In genomic region chr11:93603225-93603624, GRCh38 we compare ENCODE assay signal across 18 cellular contexts.
"Had no signal": no experiment of that assay in that cellular context is flagged by ENCODE, and none has a peak within 500 bp of the region (broad histone marks: within the 10 kb centered on the region; RNA-seq: fewer than 3 reads in every experiment).

No MANE protein-coding gene starts in this region.

- H3K9me3 Mint-ChIP-seq: neural crest cell had no signal

- H3K27ac Mint-ChIP-seq: naive thymus-derived CD4-positive, alpha-beta T cell had no signal

- H3K27me3 ChIP-seq: gastrocnemius medialis, stomach, transverse colon had no signal

- ATAC-seq: esophagus mucosa; gastrocnemius medialis; heart right ventricle; naive thymus-derived CD4-positive, alpha-beta T cell had no signal

- H3K4me1 ChIP-seq: gastrocnemius medialis, transverse colon had no signal

- H3K4me1 Mint-ChIP-seq: neural crest cell had no signal

- H3K36me3 Mint-ChIP-seq: naive thymus-derived CD4-positive, alpha-beta T cell had no signal

- H3K36me3 ChIP-seq: gastrocnemius medialis, heart right ventricle, stomach, thoracic aorta, transverse colon had no signal

- H3K27ac ChIP-seq: coronary artery, dorsolateral prefrontal cortex, gastrocnemius medialis, stomach, thoracic aorta, transverse colon had no signal

- H3K4me3 ChIP-seq: coronary artery, dorsolateral prefrontal cortex, gastrocnemius medialis, heart right ventricle, stomach, thoracic aorta, transverse colon had no signal

- H3K4me3 Mint-ChIP-seq: naive thymus-derived CD4-positive, alpha-beta T cell; neural crest cell had no signal

- H3K9me3 ChIP-seq: gastrocnemius medialis, heart right ventricle, stomach, thoracic aorta, transverse colon had no signal

- DNase-seq: dorsolateral prefrontal cortex; effector CD8-positive, alpha-beta T cell; gastrocnemius medialis; heart right ventricle; hypothalamus; kidney glomerular epithelial cell; naive thymus-derived CD4-positive, alpha-beta T cell; posterior cingulate gyrus; small intestine; stimulated activated CD4-positive, alpha-beta T cell treated with anti-CD3 and anti-CD28 coated beads, Interleukin-12 subunit alpha, Interleukin-12 subunit beta, amount 100 ng/mL, for 4 hours; stimulated activated naive CD4-positive, alpha-beta T cell; stomach; substantia nigra; transverse colon had no signal
